In the genomic region with DNA sequence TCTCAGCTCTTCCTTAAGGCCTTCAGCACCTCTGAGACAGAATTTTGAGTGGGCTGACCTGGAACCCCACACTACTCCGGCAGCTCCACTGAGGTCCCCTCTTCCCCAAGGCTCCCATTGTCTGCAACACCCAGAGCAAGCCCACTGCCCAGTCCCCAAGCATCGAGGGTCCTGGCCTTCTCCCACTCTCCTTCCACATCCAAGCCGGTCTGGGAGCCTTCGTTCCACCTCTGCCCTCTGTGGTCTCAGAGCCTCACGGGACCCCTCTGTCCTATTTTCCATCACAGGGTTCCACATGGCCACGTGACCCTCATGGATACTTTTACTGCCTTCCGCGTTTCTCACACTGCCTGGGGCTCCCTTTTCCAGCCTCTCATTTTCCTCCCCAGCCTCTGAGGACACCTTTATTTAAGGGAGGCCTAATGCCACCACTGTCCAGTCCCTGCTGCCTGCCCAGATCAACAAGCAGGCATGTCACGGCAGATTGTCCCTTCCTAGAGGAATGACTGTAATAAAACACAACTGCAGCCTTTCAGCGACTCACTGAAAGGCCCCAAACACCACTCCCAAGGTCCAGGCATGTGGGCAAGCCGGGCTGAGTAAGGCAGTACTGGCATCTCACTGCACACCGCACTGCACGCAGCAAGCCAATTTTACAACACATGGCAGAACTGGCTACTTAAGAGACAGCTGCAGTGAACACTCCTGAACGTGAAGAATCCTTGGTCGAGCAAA, we compare ENCODE assay signal across 21 cellular contexts. TPM values are rescaled to one million over a fixed set of nuclear protein-coding genes. Genes with fewer than 3 reads are reported as not detected.
"Had no signal": no experiment of that assay in that cellular context is flagged by ENCODE, and none has a peak within 500 bp of the region (broad histone marks: within the 10 kb centered on the region; RNA-seq: fewer than 3 reads in every experiment).

No MANE protein-coding gene starts in this region.

- H3K36me3 Mint-ChIP-seq: memory B cell; mesothelial cell of epicardium; natural killer cell; stimulated activated memory B cell treated with anti-CD40 and anti-IgM and Interleukin-4, amounts not matched to agents 10 μg/mL and 1 μg/mL and 100 μg/mL, for 72 hours had no signal

- H3K9me3 Mint-ChIP-seq: immature natural killer cell; memory B cell; mesothelial cell of epicardium; natural killer cell; stimulated activated memory B cell treated with anti-CD40 and anti-IgM and Interleukin-4, amounts not matched to agents 10 μg/mL and 1 μg/mL and 100 μg/mL, for 72 hours; stimulated activated naive CD8-positive, alpha-beta T cell treated with anti-CD3 and anti-CD28 coated beads, Interleukin-15, Interleukin-2, amounts not matched to agents 100 ng/mL and 50 ng/mL, for 24 hours had no signal

- H3K27ac ChIP-seq: colonic mucosa, esophagus squamous epithelium, left ventricle myocardium inferior, lower lobe of right lung, right atrium auricular region, tibial artery, upper lobe of left lung, uterus had no signal

- H3K27ac Mint-ChIP-seq: immature natural killer cell; memory B cell; mesothelial cell of epicardium; natural killer cell; stimulated activated memory B cell treated with anti-CD40 and anti-IgM and Interleukin-4, amounts not matched to agents 10 μg/mL and 1 μg/mL and 100 μg/mL, for 72 hours; stimulated activated naive CD8-positive, alpha-beta T cell treated with anti-CD3 and anti-CD28 coated beads, Interleukin-15, Interleukin-2, amounts not matched to agents 100 ng/mL and 50 ng/mL, for 24 hours had no signal

- H3K4me2 ChIP-seq: smooth muscle cell had no signal

- H3K4me1 ChIP-seq: colonic mucosa had no signal

- ATAC-seq: left cardiac atrium; lower lobe of right lung; natural killer cell; stimulated activated memory B cell treated with anti-CD40 and anti-IgM and Interleukin-4, amounts not matched to agents 10 μg/mL and 1 μg/mL and 100 μg/mL, for 72 hours had no signal

- H3K36me3 ChIP-seq: colonic mucosa, esophagus squamous epithelium, left ventricle myocardium inferior, lower lobe of right lung, right atrium auricular region, tibial artery, upper lobe of left lung, uterus had no signal

- H3K4me3 Mint-ChIP-seq: immature natural killer cell; memory B cell; mesothelial cell of epicardium; natural killer cell; stimulated activated memory B cell treated with anti-CD40 and anti-IgM and Interleukin-4, amounts not matched to agents 10 μg/mL and 1 μg/mL and 100 μg/mL, for 72 hours; stimulated activated naive CD8-positive, alpha-beta T cell treated with anti-CD3 and anti-CD28 coated beads, Interleukin-15, Interleukin-2, amounts not matched to agents 100 ng/mL and 50 ng/mL, for 24 hours had no signal

- H3K4me1 Mint-ChIP-seq: memory B cell; natural killer cell; stimulated activated memory B cell treated with anti-CD40 and anti-IgM and Interleukin-4, amounts not matched to agents 10 μg/mL and 1 μg/mL and 100 μg/mL, for 72 hours had no signal

- H3K9me3 ChIP-seq: colonic mucosa, esophagus squamous epithelium, left ventricle myocardium inferior, lower lobe of right lung, right atrium auricular region, tibial artery, upper lobe of left lung, uterus had no signal

- H3K4me3 ChIP-seq: colonic mucosa, esophagus squamous epithelium, left ventricle myocardium inferior, lower lobe of right lung, right atrium auricular region, smooth muscle cell, tibial artery, upper lobe of left lung, uterus had no signal

- DNase-seq: colonic mucosa; dermis blood vessel endothelial cell; esophagus squamous epithelium; foreskin fibroblast; immature natural killer cell; left cardiac atrium; left ventricle myocardium inferior; lower lobe of right lung; natural killer cell; stimulated activated CD4-positive, alpha-beta T cell treated with anti-CD3 and anti-CD28 coated beads, Interleukin-4, amount 100 ng/mL, for 1 hour; tibial artery; upper lobe of left lung; uterus had no signal

RNA-seq across cellular contexts. Expression of a gene that starts 7.9 kb away (rescaled TPM):
- total RNA-seq: esophagus squamous epithelium, lower lobe of right lung, myocyte, natural killer cell had no signal
- polyA plus RNA-seq: immature natural killer cell, keratinocyte had no signal
